Comparison of ENCODE assay signal across 1 cellular context in the genomic region with DNA sequence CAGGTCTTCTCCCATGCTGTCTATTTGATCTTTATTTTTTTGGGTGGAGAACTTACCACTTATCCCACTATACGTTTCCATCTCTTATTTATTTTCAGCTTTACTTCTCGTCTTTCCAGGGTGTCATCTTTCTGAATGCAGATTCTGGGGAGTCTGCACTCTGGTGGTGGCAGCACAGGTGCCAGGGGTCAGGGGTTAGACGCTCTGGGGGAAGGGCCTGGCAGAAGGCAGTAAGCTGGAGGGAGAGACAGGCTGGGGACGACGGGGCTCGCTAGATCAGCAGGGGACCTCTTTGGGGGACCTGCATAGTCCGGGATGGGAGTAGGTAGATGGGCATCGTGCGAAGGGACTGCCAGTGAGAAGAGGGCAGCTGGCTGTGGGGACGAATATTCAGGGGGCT.
TF ChIP-seq lines count a peak whose summit lies in the region.

No MANE protein-coding gene starts in this region.

TF ChIP-seq in WTC11, 78 proteins besides CTCF, POLR2A, EP300 and RAD21 (continued from another document):
- no peak for TF ChIP-seq ZNF512 (CRISPR knock-in tag; IDR thresholded peaks at IDR 0.05; ENCODE audit: borderline replicate concordance)
- TF ChIP-seq KAT7 (CRISPR knock-in tag; IDR thresholded peaks at IDR 0.05; ENCODE audit: borderline replicate concordance) = no peak
- TF ChIP-seq MXD4 (CRISPR knock-in tag; IDR thresholded peaks at IDR 0.05; ENCODE audit: borderline replicate concordance) = no peak
- TF ChIP-seq, protein P1, sequence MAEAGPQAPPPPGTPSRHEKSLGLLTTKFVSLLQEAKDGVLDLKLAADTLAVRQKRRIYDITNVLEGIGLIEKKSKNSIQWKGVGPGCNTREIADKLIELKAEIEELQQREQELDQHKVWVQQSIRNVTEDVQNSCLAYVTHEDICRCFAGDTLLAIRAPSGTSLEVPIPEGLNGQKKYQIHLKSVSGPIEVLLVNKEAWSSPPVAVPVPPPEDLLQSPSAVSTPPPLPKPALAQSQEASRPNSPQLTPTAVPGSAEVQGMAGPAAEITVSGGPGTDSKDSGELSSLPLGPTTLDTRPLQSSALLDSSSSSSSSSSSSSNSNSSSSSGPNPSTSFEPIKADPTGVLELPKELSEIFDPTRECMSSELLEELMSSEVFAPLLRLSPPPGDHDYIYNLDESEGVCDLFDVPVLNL (CRISPR knock-in tag; IDR thresholded peaks at IDR 0.05; ENCODE audit: borderline replicate concordance, low read depth) = no peak
- no peak for TF ChIP-seq MLX (CRISPR knock-in tag; IDR thresholded peaks at IDR 0.05)
- TF ChIP-seq ESRRA (CRISPR knock-in tag; IDR thresholded peaks at IDR 0.05; ENCODE audit: borderline replicate concordance) = no peak
- no peak for TF ChIP-seq ZMAT4 (CRISPR knock-in tag; IDR thresholded peaks at IDR 0.05)
- no peak for TF ChIP-seq ZNF219 (CRISPR knock-in tag; IDR thresholded peaks at IDR 0.05; ENCODE audit: borderline replicate concordance)
- TF ChIP-seq AFF4 (CRISPR knock-in tag; IDR thresholded peaks at IDR 0.05; ENCODE audit: borderline replicate concordance) = no peak
